ENCODE assay signal across 1 cellular context in the genomic region with DNA sequence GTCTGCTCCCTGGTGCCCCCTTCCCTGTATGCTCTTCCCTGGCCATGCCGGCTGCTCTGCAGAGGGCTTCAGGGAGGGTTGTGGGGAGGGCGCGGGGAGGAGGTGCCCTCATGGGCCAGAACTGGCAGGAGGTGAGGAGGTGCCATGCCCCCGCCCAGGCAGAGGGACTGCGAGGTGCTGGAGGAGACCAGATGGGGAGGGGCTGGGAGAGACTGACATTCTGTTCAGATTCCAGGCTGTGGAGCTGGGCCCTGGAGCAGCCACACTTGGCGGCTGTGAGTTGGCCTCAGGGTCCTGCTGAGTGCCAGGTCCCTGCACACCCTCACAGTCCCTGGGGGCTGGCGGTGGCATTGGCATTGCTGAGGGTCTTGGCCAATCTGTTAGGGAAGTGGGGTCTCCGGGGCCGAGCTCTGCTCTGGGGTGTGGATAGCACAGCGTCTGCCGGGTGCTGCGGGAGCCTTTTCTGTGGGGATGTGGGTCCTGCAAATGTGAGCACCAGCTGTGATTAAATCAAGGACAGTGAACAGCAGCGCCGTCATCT.
A peak's percentile ranks its signal among the peaks of the same experiment; 100 is the strongest.
TF ChIP-seq lines count a peak whose summit lies in the region.

No MANE protein-coding gene starts in this region.

TF ChIP-seq in HepG2, 621 proteins besides CTCF, POLR2A, EP300 and RAD21:
- TF ChIP-seq, protein P1, sequence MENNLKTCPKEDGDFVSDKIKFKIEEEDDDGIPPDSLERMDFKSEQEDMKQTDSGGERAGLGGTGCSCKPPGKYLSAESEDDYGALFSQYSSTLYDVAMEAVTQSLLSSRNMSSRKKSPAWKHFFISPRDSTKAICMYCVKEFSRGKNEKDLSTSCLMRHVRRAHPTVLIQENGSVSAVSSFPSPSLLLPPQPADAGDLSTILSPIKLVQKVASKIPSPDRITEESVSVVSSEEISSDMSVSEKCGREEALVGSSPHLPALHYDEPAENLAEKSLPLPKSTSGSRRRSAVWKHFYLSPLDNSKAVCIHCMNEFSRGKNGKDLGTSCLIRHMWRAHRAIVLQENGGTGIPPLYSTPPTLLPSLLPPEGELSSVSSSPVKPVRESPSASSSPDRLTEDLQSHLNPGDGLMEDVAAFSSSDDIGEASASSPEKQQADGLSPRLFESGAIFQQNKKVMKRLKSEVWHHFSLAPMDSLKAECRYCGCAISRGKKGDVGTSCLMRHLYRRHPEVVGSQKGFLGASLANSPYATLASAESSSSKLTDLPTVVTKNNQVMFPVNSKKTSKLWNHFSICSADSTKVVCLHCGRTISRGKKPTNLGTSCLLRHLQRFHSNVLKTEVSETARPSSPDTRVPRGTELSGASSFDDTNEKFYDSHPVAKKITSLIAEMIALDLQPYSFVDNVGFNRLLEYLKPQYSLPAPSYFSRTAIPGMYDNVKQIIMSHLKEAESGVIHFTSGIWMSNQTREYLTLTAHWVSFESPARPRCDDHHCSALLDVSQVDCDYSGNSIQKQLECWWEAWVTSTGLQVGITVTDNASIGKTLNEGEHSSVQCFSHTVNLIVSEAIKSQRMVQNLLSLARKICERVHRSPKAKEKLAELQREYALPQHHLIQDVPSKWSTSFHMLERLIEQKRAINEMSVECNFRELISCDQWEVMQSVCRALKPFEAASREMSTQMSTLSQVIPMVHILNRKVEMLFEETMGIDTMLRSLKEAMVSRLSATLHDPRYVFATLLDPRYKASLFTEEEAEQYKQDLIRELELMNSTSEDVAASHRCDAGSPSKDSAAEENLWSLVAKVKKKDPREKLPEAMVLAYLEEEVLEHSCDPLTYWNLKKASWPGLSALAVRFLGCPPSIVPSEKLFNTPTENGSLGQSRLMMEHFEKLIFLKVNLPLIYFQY (CRISPR knock-in tag; IDR thresholded peaks at IDR 0.05; ENCODE audit: borderline replicate concordance) = no peak
- peak; percentile 89; the same call in 1 of the 2 replicates for TF ChIP-seq ZFP90 (CRISPR knock-in tag; IDR thresholded peaks at IDR 0.05; ENCODE audit: borderline replicate concordance)
TF ChIP-seq in HepG2: peak in this region for 1.
